ENCODE assay signal across 22 cellular contexts in genomic region chr2:139916822-139917221, GRCh38.
DNase-seq lines count a peak whose midpoint lies in the region; ATAC-seq and TF ChIP-seq lines count a peak whose summit lies in the region.
"Had no signal": no experiment of that assay in that cellular context is flagged by ENCODE, and none has a peak within 500 bp of the region (broad histone marks: within the 10 kb centered on the region; RNA-seq: fewer than 3 reads in every experiment).

No MANE protein-coding gene starts in this region.

- H3K36me3 ChIP-seq in GM23338 (ENCODE audit: insufficient read depth): no peaks in the 10 kb centered on the region; the same call in 1 of the 2 replicates
- H3K36me3 ChIP-seq in RWPE2 (ENCODE audit: low read depth): no peaks in the 10 kb centered on the region
- H3K36me3 ChIP-seq in endodermal cell (ENCODE audit: control insufficient read depth, insufficient read depth, low read length): no peaks in the 10 kb centered on the region
- H3K36me3 ChIP-seq in colonic mucosa: no peaks in the 10 kb centered on the region
- no peaks in the 10 kb centered on the region for H3K36me3 ChIP-seq in vagina

- H2AFZ ChIP-seq in GM23338: 0 out of 2 replicates have a peak overlapping the region, but pooled peaks have one; percentile 7

- intact Hi-C loops in colonic mucosa (cut with DNase I) (no loop called here), vagina (cut with DNase I) (no loop called here)

- no peak for ATAC-seq in GM23338
- no peak for ATAC-seq in RWPE2 (ENCODE audit: low read depth)
- ATAC-seq: left ventricle myocardium superior, psoas muscle had no signal

- H3K9me2 ChIP-seq in GM23338 (ENCODE audit: insufficient read depth): no peaks in the 10 kb centered on the region

- H3K4me1 ChIP-seq in GM23338 (ENCODE audit: insufficient read depth) (peaks cover 13% of the 10 kb centered on the region), RWPE2 (ENCODE audit: insufficient read depth, poor library complexity, severe bottlenecking) (no peaks in the 10 kb centered on the region), endodermal cell (ENCODE audit: control insufficient read depth, insufficient read depth, low read length) (no peaks in the 10 kb centered on the region), colonic mucosa (no peaks in the 10 kb centered on the region), vagina (no peaks in the 10 kb centered on the region)
- H3K4me1 ChIP-seq: psoas muscle had no signal

- H3K36me3 Mint-ChIP-seq in GM23338 (ENCODE audit: low read depth): peaks cover 11% of the 10 kb centered on the region
- no peaks in the 10 kb centered on the region for H3K36me3 Mint-ChIP-seq in endodermal cell (ENCODE audit: low read depth)
- H3K36me3 Mint-ChIP-seq: activated naive CD4-positive, alpha-beta T cell treated with anti-CD3 and anti-CD28 coated beads, Interleukin-2, amount 50 U/mL, for 24 hours had no signal

- H3K4me1 Mint-ChIP-seq in GM23338 (peaks cover 6% of the 10 kb centered on the region), endodermal cell (no peaks in the 10 kb centered on the region)
- H3K4me1 Mint-ChIP-seq: activated naive CD4-positive, alpha-beta T cell treated with anti-CD3 and anti-CD28 coated beads, Interleukin-2, amount 50 U/mL, for 24 hours had no signal

- H3K27me3 ChIP-seq in GM23338 (ENCODE audit: insufficient read depth) (no peaks in the 10 kb centered on the region), RWPE2 (ENCODE audit: insufficient read depth, poor library complexity, severe bottlenecking) (no peaks in the 10 kb centered on the region), endodermal cell (ENCODE audit: control insufficient read depth, insufficient read depth, low read length, poor library complexity, severe bottlenecking) (no peaks in the 10 kb centered on the region), colonic mucosa (no peaks in the 10 kb centered on the region), vagina (no peaks in the 10 kb centered on the region)

- no peak overlapping the region for H3K9ac ChIP-seq in endodermal cell (ENCODE audit: extremely low read depth, low read length, poor library complexity, severe bottlenecking)
- no peak overlapping the region for H3K9ac ChIP-seq in colonic mucosa (ENCODE audit: low read depth in 2 of 2, low read length in 2 of 2)

- H3K4me2 ChIP-seq in GM23338: no peak overlapping the region

- TF ChIP-seq POLR2A in vagina (IDR thresholded peaks at IDR 0.05): no peak

- H4K20me1 ChIP-seq in GM23338 (replicated peaks; ENCODE audit: insufficient read depth): no peaks in the 10 kb centered on the region

- no peaks in the 10 kb centered on the region for H3K9me3 ChIP-seq in RWPE2 (ENCODE audit: severe bottlenecking)
- H3K9me3 ChIP-seq in endodermal cell (ENCODE audit: control insufficient read depth, low read length): peaks cover 9% of the 10 kb centered on the region
- no peaks in the 10 kb centered on the region for H3K9me3 ChIP-seq in colonic mucosa
- H3K9me3 ChIP-seq in vagina: no peaks in the 10 kb centered on the region
- H3K9me3 ChIP-seq: psoas muscle had no signal

- H3K79me2 ChIP-seq in GM23338 (replicated peaks; ENCODE audit: insufficient read depth): no peaks in the 10 kb centered on the region

- DNase-seq in GM23338 (ENCODE audit: low spot score) (peak; percentile 4), RWPE2 (ENCODE audit: low spot score) (no peak), endodermal cell (no peak), Ammon's horn (ENCODE audit: low spot score) (no peak), colonic mucosa (no peak), vagina (ENCODE audit: extremely low spot score in 2 of 2) (no peak)
- no peak for DNase-seq in activated naive CD4-positive, alpha-beta T cell treated with Interleukin-2 at 50 U/mL for 16 hours
- DNase-seq: activated CD4-positive, alpha-beta T cell treated with anti-CD3 and anti-CD28 coated beads, Interleukin-2, amount 50 U/mL, for 48 hours; anterior cingulate cortex; DMS153; left ventricle myocardium superior; NCI-H1092 treated with DMSO at 0.1 percent for 48 hours; NCI-H187 treated with DMSO at 0.1 percent for 48 hours; NCI-H226; NCI-H82; nucleus accumbens; psoas muscle; SHP77 treated with DMSO at 0.1 percent for 48 hours; stimulated activated naive CD4-positive, alpha-beta T cell had no signal

- H3K4me3 ChIP-seq in GM23338 (no peak overlapping the region), RWPE2 (ENCODE audit: severe bottlenecking) (no peak overlapping the region), endodermal cell (ENCODE audit: low read length) (no peak overlapping the region), colonic mucosa (no peak overlapping the region), vagina (no peak overlapping the region)
- H3K4me3 ChIP-seq: psoas muscle had no signal

- no peak overlapping the region for H3K4me3 Mint-ChIP-seq in GM23338
- no peak overlapping the region for H3K4me3 Mint-ChIP-seq in endodermal cell
- H3K4me3 Mint-ChIP-seq: activated naive CD4-positive, alpha-beta T cell treated with anti-CD3 and anti-CD28 coated beads, Interleukin-2, amount 50 U/mL, for 24 hours; activated T-helper 1 cell treated with anti-CD3 and anti-CD28 coated beads, Interleukin-12 subunit alpha, Interleukin-12 subunit beta, Interleukin-2, Interleukin-4 antibody, amounts not matched to agents 30 ng/mL and 10 ng/mL and 1 ng/mL, durations not matched to agents 14 hours and 24 hours and 36 hours had no signal

- no peaks in the 10 kb centered on the region for H3F3A ChIP-seq in GM23338 (replicated peaks; ENCODE audit: low read depth)

- H3K27me3 Mint-ChIP-seq in GM23338 (ENCODE audit: insufficient read depth, low read depth, poor library complexity) (no peaks in the 10 kb centered on the region), endodermal cell (ENCODE audit: insufficient read depth) (no peaks in the 10 kb centered on the region)
- H3K27me3 Mint-ChIP-seq: activated naive CD4-positive, alpha-beta T cell treated with anti-CD3 and anti-CD28 coated beads, Interleukin-2, amount 50 U/mL, for 24 hours had no signal

- H3K27ac ChIP-seq in C4-2B (no peak overlapping the region), GM23338 (ENCODE audit: low read depth) (no peak overlapping the region), RWPE2 (ENCODE audit: poor library complexity, severe bottlenecking) (no peak overlapping the region), endodermal cell (ENCODE audit: low read depth, low read length) (no peak overlapping the region), colonic mucosa (no peak overlapping the region), vagina (no peak overlapping the region)
- H3K27ac ChIP-seq: psoas muscle had no signal

- 97 to 100% methylated on average over 2 to 6 of the region's 7 CpGs for WGBS in endodermal cell (ENCODE audit: insufficient coverage in 1 of 2, insufficient read length in 1 of 2), 2 experiments

- H3K27ac Mint-ChIP-seq in GM23338: no peak overlapping the region
- H3K27ac Mint-ChIP-seq in endodermal cell: no peak overlapping the region
- H3K27ac Mint-ChIP-seq: activated naive CD4-positive, alpha-beta T cell treated with anti-CD3 and anti-CD28 coated beads, Interleukin-2, amount 50 U/mL, for 24 hours; activated T-helper 1 cell treated with anti-CD3 and anti-CD28 coated beads, Interleukin-12 subunit alpha, Interleukin-12 subunit beta, Interleukin-2, Interleukin-4 antibody, amounts not matched to agents 30 ng/mL and 10 ng/mL and 1 ng/mL, durations not matched to agents 14 hours and 24 hours and 36 hours had no signal

- TF ChIP-seq CTCF in C4-2B (conservative IDR thresholded peaks at IDR 0.05): peak; percentile 7; the same call in 1 of the 2 replicates
- peak; percentile 30 to 52; a peak in 3 of 4 replicates for TF ChIP-seq CTCF in GM23338 (conservative IDR thresholded peaks at IDR 0.05; ENCODE audit: low read depth in 2 of 2)
- TF ChIP-seq CTCF in RWPE2 (IDR thresholded peaks at IDR 0.05; ENCODE audit: poor library complexity, severe bottlenecking): peak; percentile 19
- TF ChIP-seq CTCF in endodermal cell (conservative IDR thresholded peaks at IDR 0.05): peak; percentile 37
- TF ChIP-seq CTCF in colonic mucosa (IDR thresholded peaks at IDR 0.05): no peak
- TF ChIP-seq CTCF in vagina (IDR thresholded peaks at IDR 0.05): no peak

- H3K9me3 Mint-ChIP-seq in GM23338: peaks cover 17% of the 10 kb centered on the region
- peaks cover 14% of the 10 kb centered on the region for H3K9me3 Mint-ChIP-seq in endodermal cell

Comparison
In these comparisons a context has a peak if more than half of its experiments do, and no peak if none do; other contexts are left out.
1. CTCF ChIP-seq: peak in C4-2B (single experiment), GM23338 (2 of 2), RWPE2 (single experiment) and endodermal cell (single experiment); none in colonic mucosa (single experiment) and vagina (0 of 3).